Comparison of ENCODE assay signal across 1 cellular context in the genomic region with DNA sequence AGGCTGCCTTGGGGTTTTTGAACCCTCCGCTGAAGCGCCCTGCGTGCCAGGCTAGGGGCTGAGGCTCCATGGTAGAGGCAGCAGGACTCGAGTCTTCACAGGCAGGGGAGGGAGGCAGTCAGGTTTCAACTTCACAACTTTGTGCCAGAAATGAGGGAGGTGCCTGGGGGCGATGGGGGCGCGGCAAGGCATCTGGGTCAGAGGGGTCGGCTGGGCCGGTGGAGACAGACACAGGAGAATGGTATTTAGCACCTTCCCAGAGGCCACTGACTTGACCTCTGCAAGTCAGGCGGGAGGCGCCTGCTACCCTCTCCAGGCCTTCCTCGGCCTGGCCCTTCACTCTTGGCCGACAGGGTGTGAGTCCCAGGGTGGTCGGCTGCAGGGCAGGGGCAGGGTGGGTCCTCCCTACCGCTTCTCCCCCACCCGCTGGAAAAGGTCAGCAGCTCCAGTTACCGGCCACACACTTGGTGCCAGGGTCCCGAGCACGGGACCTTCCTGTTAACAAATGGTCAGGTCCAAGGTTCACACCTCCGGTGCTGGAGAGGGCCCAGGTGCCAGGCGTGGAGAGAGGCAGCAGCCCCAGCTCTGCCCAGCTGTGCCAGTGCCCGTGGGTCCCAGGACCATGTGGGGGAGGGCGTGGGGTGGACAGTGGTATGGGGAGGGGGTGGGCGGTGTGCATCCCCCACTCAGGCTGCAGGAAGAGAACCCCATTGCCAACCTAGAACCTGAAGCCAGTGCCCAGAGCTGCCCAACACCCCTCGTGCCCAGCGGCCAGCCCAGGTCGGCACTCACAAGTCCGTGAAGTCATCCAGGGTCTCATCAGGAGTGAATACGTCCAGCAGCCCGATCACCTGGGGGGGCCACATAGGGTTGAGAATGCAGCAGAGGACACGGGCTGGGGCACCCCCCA.
A peak's percentile ranks its signal among the peaks of the same experiment; 100 is the strongest.
TF ChIP-seq lines count a peak whose summit lies in the region.

No MANE protein-coding gene starts in this region.

TF ChIP-seq in HEK293, 187 proteins besides CTCF, POLR2A, EP300 and RAD21:
- no peak for TF ChIP-seq ZNF248 (tag by site-specific recombination; IDR thresholded peaks at IDR 0.05)
- TF ChIP-seq BCL11B (tag by site-specific recombination; IDR thresholded peaks at IDR 0.05; ENCODE audit: low read depth) = peak; percentile 50; the same call in 1 of the 2 replicates
- TF ChIP-seq ZNF140 (tag by site-specific recombination; IDR thresholded peaks at IDR 0.05) = no peak
- TF ChIP-seq ZNF629 (tag by site-specific recombination; IDR thresholded peaks at IDR 0.05) = no peak
- TF ChIP-seq BCL11A (tag by site-specific recombination; IDR thresholded peaks at IDR 0.05; ENCODE audit: low read depth) = 0 out of 2 replicates have a peak, but pooled peaks have one; percentile 10
